ENCODE assay signal across 9 cellular contexts in the genomic region with DNA sequence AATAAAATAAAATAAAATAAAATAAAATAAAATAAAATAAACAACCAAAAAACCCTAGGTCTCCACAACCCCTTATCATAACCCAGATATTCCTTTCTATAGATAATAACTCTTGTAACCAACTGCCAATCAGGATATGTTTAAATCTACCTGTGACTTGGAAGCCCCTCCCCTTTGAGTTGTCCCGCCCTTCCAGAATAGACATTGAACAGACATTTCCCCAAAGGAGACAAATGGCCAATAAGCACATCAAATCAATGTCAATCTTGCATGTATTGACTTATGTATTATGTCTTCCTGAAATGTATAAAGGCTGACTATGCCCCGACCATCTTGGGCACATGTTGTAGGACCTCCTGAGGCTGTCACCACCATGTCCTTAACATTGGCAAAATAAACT. TPM values are rescaled to one million over a fixed set of nuclear protein-coding genes. Genes with fewer than 3 reads are reported as not detected.
DNase-seq lines count a peak whose midpoint lies in the region; ATAC-seq and TF ChIP-seq lines count a peak whose summit lies in the region.
"Had no signal": no experiment of that assay in that cellular context is flagged by ENCODE, and none has a peak within 500 bp of the region (broad histone marks: within the 10 kb centered on the region; RNA-seq: fewer than 3 reads in every experiment).

No MANE protein-coding gene starts in this region.

- H3K9me3 Mint-ChIP-seq in activated naive CD8-positive, alpha-beta T cell treated with anti-CD3 and anti-CD28 coated beads for 36 hours: no peaks in the 10 kb centered on the region
- H3K9me3 Mint-ChIP-seq in type B pancreatic cell: no peaks in the 10 kb centered on the region

- peaks cover 8% of the 10 kb centered on the region for H3K36me3 Mint-ChIP-seq in activated naive CD8-positive, alpha-beta T cell treated with anti-CD3 and anti-CD28 coated beads for 36 hours
- H3K36me3 Mint-ChIP-seq in type B pancreatic cell: peaks cover 8% of the 10 kb centered on the region

- in situ Hi-C loops in KBM-7 (cut with MboI; ENCODE audit: low pct_unique_long_range_greater_than_20kb, low sequenced_read_pairs): no loop called here

- no peak for ATAC-seq in HG03135 (IDR thresholded peaks at IDR 0.05; ENCODE audit: unreplicated experiment)

- DNase-seq in AG10803 (ENCODE audit: low read depth) (no peak), HT-29 (ENCODE audit: low spot score) (peak; percentile 10), type B pancreatic cell (ENCODE audit: extremely low spot score, unreplicated experiment) (no peak), midbrain (lab: John Stamatoyannopoulos, UW) (no peak), KBM-7 (no peak)
- DNase-seq in activated naive CD8-positive, alpha-beta T cell treated with anti-CD3 and anti-CD28 coated beads for 36 hours: no peak

- TF ChIP-seq CTCF in AG10803 (conservative IDR thresholded peaks at IDR 0.05; ENCODE audit: low read length) (no peak), type B pancreatic cell (conservative IDR thresholded peaks at IDR 0.05) (no peak)

- peaks cover 13% of the 10 kb centered on the region for H3K4me1 Mint-ChIP-seq in activated naive CD8-positive, alpha-beta T cell treated with anti-CD3 and anti-CD28 coated beads for 36 hours
- H3K4me1 Mint-ChIP-seq in type B pancreatic cell (ENCODE audit: unreplicated experiment): peaks cover 33% of the 10 kb centered on the region

- peak overlapping the region; percentile 94 for H3K27ac ChIP-seq in layer of hippocampus (ENCODE audit: low read depth, low read length)

- peak overlapping the region; percentile 99 for H3K4me3 Mint-ChIP-seq in activated naive CD8-positive, alpha-beta T cell treated with anti-CD3 and anti-CD28 coated beads for 36 hours
- H3K4me3 Mint-ChIP-seq in type B pancreatic cell: peak overlapping the region; percentile 98

- peak overlapping the region; percentile 64 for H3K4me3 ChIP-seq in AG10803 (ENCODE audit: low read length)

- H3K27me3 ChIP-seq in layer of hippocampus (ENCODE audit: control insufficient read depth, insufficient read depth, low read length): no peaks in the 10 kb centered on the region

- H3K27me3 Mint-ChIP-seq in activated naive CD8-positive, alpha-beta T cell treated with anti-CD3 and anti-CD28 coated beads for 36 hours: no peaks in the 10 kb centered on the region
- no peaks in the 10 kb centered on the region for H3K27me3 Mint-ChIP-seq in type B pancreatic cell

- H3K27ac Mint-ChIP-seq in activated naive CD8-positive, alpha-beta T cell treated with anti-CD3 and anti-CD28 coated beads for 36 hours: peak overlapping the region; percentile 99
- peak overlapping the region; percentile 99 for H3K27ac Mint-ChIP-seq in type B pancreatic cell

RNA-seq across cellular contexts. Expression of a gene that starts 1.5 kb away (rescaled TPM):
- 5.6 and 6.4 TPM in 2 replicates for total RNA-seq in HT-29 (2014; rRNA removed; shearing (Covaris generic))
- total RNA-seq in activated naive CD8-positive, alpha-beta T cell treated with anti-CD3 and anti-CD28 coated beads for 36 hours: 10 to 100 TPM; 14.0 to 16.0 TPM
- 32.1 and 44.3 TPM in 2 replicates for total RNA-seq in type B pancreatic cell (ENCODE audit: low replicate concordance)

RNA-seq across cellular contexts. Expression of a gene that starts 10.2 kb away (rescaled TPM):
- total RNA-seq in HT-29 (2014; rRNA removed; shearing (Covaris generic)): not detected in 2 replicates
- total RNA-seq in activated naive CD8-positive, alpha-beta T cell treated with anti-CD3 and anti-CD28 coated beads for 36 hours: under 1 TPM; 0.14 to 0.41 TPM
- 2.6 and 18.0 TPM in 2 replicates for total RNA-seq in type B pancreatic cell (ENCODE audit: low replicate concordance)

RNA-seq across cellular contexts. Expression of a gene that starts 14.3 kb away (rescaled TPM):
- 28.1 and 29.3 TPM in 2 replicates for total RNA-seq in HT-29 (2014; rRNA removed; shearing (Covaris generic))
- total RNA-seq in activated naive CD8-positive, alpha-beta T cell treated with anti-CD3 and anti-CD28 coated beads for 36 hours: 1 to 10 TPM; 4.7 to 7.3 TPM
- total RNA-seq in type B pancreatic cell (ENCODE audit: low replicate concordance): 13.8 and 23.2 TPM in 2 replicates

RNA-seq across cellular contexts. Expression of a gene that starts 34.2 kb away (rescaled TPM):
- not detected in 2 replicates for total RNA-seq in HT-29 (2014; rRNA removed; shearing (Covaris generic))
- total RNA-seq in activated naive CD8-positive, alpha-beta T cell treated with anti-CD3 and anti-CD28 coated beads for 36 hours: under 1 TPM in 1 of 2 experiments, not detected in 1; 0.10 TPM
- 0.60 and 1.2 TPM in 2 replicates for total RNA-seq in type B pancreatic cell (ENCODE audit: low replicate concordance)
- total RNA-seq: renal cortical epithelial cell had no signal
